In genomic region chr2:241775223-241776177, GRCh38 we compare ENCODE assay signal across 14 cellular contexts. TPM values are rescaled to one million over a fixed set of nuclear protein-coding genes. Genes with fewer than 3 reads are reported as not detected.
DNase-seq lines count a peak whose midpoint lies in the region; ATAC-seq and TF ChIP-seq lines count a peak whose summit lies in the region.
"Had no signal": no experiment of that assay in that cellular context is flagged by ENCODE, and none has a peak within 500 bp of the region (broad histone marks: within the 10 kb centered on the region; RNA-seq: fewer than 3 reads in every experiment).

No MANE protein-coding gene starts in this region.

- H3K27me3 Mint-ChIP-seq in activated CD4-positive, alpha-beta memory T cell treated with anti-CD3 and anti-CD28 coated beads for 36 hours, result no peaks in the 10 kb centered on the region
- H3K27me3 Mint-ChIP-seq: CD4-positive, alpha-beta T cell; stimulated activated naive CD8-positive, alpha-beta T cell treated with anti-CD3 and anti-CD28 coated beads, Interleukin-15, Interleukin-2, amounts not matched to agents 100 ng/mL and 50 ng/mL, for 24 hours; T-cell had no signal

- no peak overlapping the region for H3K27ac ChIP-seq in effector memory CD4-positive, alpha-beta T cell (ENCODE audit: insufficient read depth, low read length, poor library complexity, severe bottlenecking)

- no peaks in the 10 kb centered on the region for H3K27me3 ChIP-seq in effector memory CD4-positive, alpha-beta T cell (replicated peaks; ENCODE audit: control insufficient read depth, insufficient read depth, low read length, poor library complexity, severe bottlenecking)

- H3K4me1 ChIP-seq in mucosa of descending colon (ENCODE audit: low read depth), result peaks cover 24% of the 10 kb centered on the region
- peaks cover 6% of the 10 kb centered on the region for H3K4me1 ChIP-seq in effector memory CD4-positive, alpha-beta T cell (ENCODE audit: control insufficient read depth, insufficient read depth, low read length, poor library complexity, severe bottlenecking)

- intact Hi-C loops in activated CD4-positive, alpha-beta memory T cell treated with anti-CD3 and anti-CD28 coated beads for 36 hours (cut with micrococcal nuclease), result no loop called here
- intact Hi-C loops in mucosa of descending colon (cut with DNase I, micrococcal nuclease), result no loop called here

- H3K9me3 Mint-ChIP-seq in activated CD4-positive, alpha-beta memory T cell treated with anti-CD3 and anti-CD28 coated beads for 36 hours, result peaks cover 2% of the 10 kb centered on the region
- H3K9me3 Mint-ChIP-seq: CD4-positive, alpha-beta T cell; stimulated activated naive CD8-positive, alpha-beta T cell treated with anti-CD3 and anti-CD28 coated beads, Interleukin-15, Interleukin-2, amounts not matched to agents 100 ng/mL and 50 ng/mL, for 24 hours; T-cell had no signal

- no peak overlapping the region for H3K4me3 Mint-ChIP-seq in activated CD4-positive, alpha-beta memory T cell treated with anti-CD3 and anti-CD28 coated beads for 36 hours
- H3K4me3 Mint-ChIP-seq: CD4-positive, alpha-beta T cell; nephron progenitor cell; stimulated activated naive CD8-positive, alpha-beta T cell treated with anti-CD3 and anti-CD28 coated beads, Interleukin-15, Interleukin-2, amounts not matched to agents 100 ng/mL and 50 ng/mL, for 24 hours; T-cell had no signal

- H3K27ac Mint-ChIP-seq in activated CD4-positive, alpha-beta memory T cell treated with anti-CD3 and anti-CD28 coated beads for 36 hours, result no peak overlapping the region
- H3K27ac Mint-ChIP-seq: CD4-positive, alpha-beta T cell; nephron progenitor cell; stimulated activated naive CD8-positive, alpha-beta T cell treated with anti-CD3 and anti-CD28 coated beads, Interleukin-15, Interleukin-2, amounts not matched to agents 100 ng/mL and 50 ng/mL, for 24 hours; T-cell had no signal

- H3K36me3 Mint-ChIP-seq in activated CD4-positive, alpha-beta memory T cell treated with anti-CD3 and anti-CD28 coated beads for 36 hours, result no peaks in the 10 kb centered on the region
- H3K36me3 Mint-ChIP-seq: T-cell had no signal

- CTCF ChIA-PET in activated CD4-positive, alpha-beta memory T cell treated with anti-CD3 and anti-CD28 coated beads for 36 hours (lab: Charles Lee), result no interaction called here

- H3K9me3 ChIP-seq in mucosa of descending colon, result no peaks in the 10 kb centered on the region
- H3K9me3 ChIP-seq in effector memory CD4-positive, alpha-beta T cell (ENCODE audit: control insufficient read depth, low read length), result no peaks in the 10 kb centered on the region

- no peaks in the 10 kb centered on the region for H3K36me3 ChIP-seq in mucosa of descending colon (ENCODE audit: low read depth)
- H3K36me3 ChIP-seq in effector memory CD4-positive, alpha-beta T cell (ENCODE audit: control insufficient read depth, insufficient read depth, low read length), result no peaks in the 10 kb centered on the region

- peaks cover 6% of the 10 kb centered on the region for H3K4me1 Mint-ChIP-seq in activated CD4-positive, alpha-beta memory T cell treated with anti-CD3 and anti-CD28 coated beads for 36 hours (ENCODE audit: low read depth)

- H3K4me3 ChIP-seq in mucosa of descending colon, result no peak overlapping the region
- H3K4me3 ChIP-seq in effector memory CD4-positive, alpha-beta T cell (ENCODE audit: insufficient read depth, low read depth, low read length, poor library complexity, severe bottlenecking), result no peak overlapping the region

- TF ChIP-seq CTCF in GM10266 (IDR thresholded peaks at IDR 0.05; ENCODE audit: control insufficient read depth, insufficient read depth, low read depth, missing control alignments), result no peak
- TF ChIP-seq CTCF in mucosa of descending colon (IDR thresholded peaks at IDR 0.05), result no peak

- DNase-seq in A172 (ENCODE audit: low spot score) (peak; percentile 69), GM10266 (ENCODE audit: extremely low spot score) (peak; percentile 16), mucosa of descending colon (peak; percentile 52 to 67 (median 62)), DMS53 treated with DMSO at 0.1 percent for 48 hours (lab: John Stamatoyannopoulos, UW; ENCODE audit: unreplicated experiment) (no peak), NCI-H524 treated with DMSO at 0.1 percent for 48 hours (lab: John Stamatoyannopoulos, UW) (no peak)
- DNase-seq in activated CD4-positive, alpha-beta memory T cell treated with anti-CD3 and anti-CD28 coated beads for 36 hours, result peak; percentile 7
- no peak for DNase-seq in effector memory CD4-positive, alpha-beta T cell
- DNase-seq: NCI-H748 treated with DMSO at 0.1 percent for 48 hours, nephron progenitor cell had no signal

- POLR2A ChIA-PET in activated CD4-positive, alpha-beta memory T cell treated with anti-CD3 and anti-CD28 coated beads for 36 hours (lab: Charles Lee), result interaction anchor here (0.6 kb wide), 1 partner anchor 12 kb away, joined by 3 read pairs; no protein-coding TSS in a partner anchor

- ATAC-seq in mucosa of descending colon (peak; percentile 4), HG02852 (IDR thresholded peaks at IDR 0.05; ENCODE audit: unreplicated experiment) (no peak)
- ATAC-seq: T-cell had no signal

RNA-seq across cellular contexts. Expression of gene GAL3ST2, which starts 1.1 kb away (rescaled TPM):
- total RNA-seq in A172 (2014; rRNA removed; shearing (Covaris generic)), result not detected in 2 replicates
- under 1 TPM; 0.65 to 0.93 TPM for total RNA-seq in activated CD4-positive, alpha-beta memory T cell treated with anti-CD3 and anti-CD28 coated beads for 36 hours
- 10 to 100 TPM; 15.1 to 46.5 (median 42.4) TPM for total RNA-seq in mucosa of descending colon

RNA-seq across cellular contexts. Expression of gene NEU4, which starts 33.5 kb away (rescaled TPM):
- total RNA-seq in A172 (2014; rRNA removed; shearing (Covaris generic)), result 0.22 TPM in 1 of 2 replicates, not detected in the other
- total RNA-seq in activated CD4-positive, alpha-beta memory T cell treated with anti-CD3 and anti-CD28 coated beads for 36 hours, result under 1 TPM; 0.31 to 0.36 TPM
- 10 to 100 TPM; 41.4 to 72.5 (median 71.0) TPM for total RNA-seq in mucosa of descending colon
- total RNA-seq: activated CD8-positive, alpha-beta memory T cell treated with anti-CD3 and anti-CD28 coated beads for 36 hours had no signal

RNA-seq across cellular contexts. Expression of gene D2HGDH, which starts 41.1 kb away (rescaled TPM):
- total RNA-seq in A172 (2014; rRNA removed; shearing (Covaris generic)), result 12.6 and 14.6 TPM in 2 replicates
- 10 to 100 TPM; 27.5 to 28.2 TPM for total RNA-seq in activated CD4-positive, alpha-beta memory T cell treated with anti-CD3 and anti-CD28 coated beads for 36 hours
- total RNA-seq in mucosa of descending colon, result 10 to 100 TPM; 52.2 to 88.6 (median 63.0) TPM

Comparison
In these comparisons a context has a peak if more than half of its experiments do, and no peak if none do; other contexts are left out.
1. DNase-seq: peak in A172 (single experiment), GM10266 (single experiment), activated CD4-positive, alpha-beta memory T cell treated with anti-CD3 and anti-CD28 coated beads for 36 hours (single experiment) and mucosa of descending colon (3 of 3); none in DMS53 treated with DMSO at 0.1 percent for 48 hours (single experiment), NCI-H524 treated with DMSO at 0.1 percent for 48 hours (single experiment) and effector memory CD4-positive, alpha-beta T cell (0 of 3).
2. RNA of gene GAL3ST2, which starts 1.1 kb away (total RNA-seq): 15.1 to 46.5 TPM in mucosa of descending colon; 0.65 to 0.93 TPM in activated CD4-positive, alpha-beta memory T cell treated with anti-CD3 and anti-CD28 coated beads for 36 hours and not detected in A172; every median in the first group is over 4 times any median in the second.
3. RNA of gene NEU4, which starts 33.5 kb away (total RNA-seq): 41.4 to 72.5 TPM in mucosa of descending colon; 0.31 to 0.36 TPM in activated CD4-positive, alpha-beta memory T cell treated with anti-CD3 and anti-CD28 coated beads for 36 hours and 0.22 TPM in A172; every median in the first group is over 10 times any median in the second.